Comparison of ENCODE assay signal across 8 cellular contexts in genomic region chr13:95660981-95661581, GRCh38. TPM values are rescaled to one million over a fixed set of nuclear protein-coding genes. Genes with fewer than 3 reads are reported as not detected.
DNase-seq lines count a peak whose midpoint lies in the region; ATAC-seq and TF ChIP-seq lines count a peak whose summit lies in the region.
"Had no signal": no experiment of that assay in that cellular context is flagged by ENCODE, and none has a peak within 500 bp of the region (broad histone marks: within the 10 kb centered on the region; RNA-seq: fewer than 3 reads in every experiment).

No MANE protein-coding gene starts in this region.

- H3K27ac Mint-ChIP-seq in glutamatergic neuron (ENCODE audit: unreplicated experiment): no peak overlapping the region

- no peaks in the 10 kb centered on the region for H3K9me3 ChIP-seq in Karpas-422 (ENCODE audit: low read length)
- H3K9me3 ChIP-seq: neutrophil had no signal

- H3K27me3 Mint-ChIP-seq in glutamatergic neuron (ENCODE audit: unreplicated experiment): peaks cover 2% of the 10 kb centered on the region

- no peaks in the 10 kb centered on the region for H3K36me3 ChIP-seq in Karpas-422 (ENCODE audit: insufficient read depth, low read length)
- H3K36me3 ChIP-seq: neutrophil had no signal

- no peaks in the 10 kb centered on the region for H3K4me1 ChIP-seq in Karpas-422 (ENCODE audit: low read length)

- ATAC-seq in HG02885 (IDR thresholded peaks at IDR 0.05; ENCODE audit: poor library complexity, unreplicated experiment): no peak
- ATAC-seq in GM21447 (IDR thresholded peaks at IDR 0.05; ENCODE audit: unreplicated experiment): no peak

- H3K4me2 ChIP-seq in Karpas-422 (ENCODE audit: low read depth, low read length, poor library complexity, severe bottlenecking): no peak overlapping the region

- no peaks in the 10 kb centered on the region for H4K20me1 ChIP-seq in Karpas-422 (ENCODE audit: insufficient read depth, low read depth, low read length)

- H3K4me3 ChIP-seq in Karpas-422 (ENCODE audit: low read length): no peak overlapping the region

- peak; percentile 83 for TF ChIP-seq CTCF in glutamatergic neuron (IDR thresholded peaks at IDR 0.05; ENCODE audit: partially characterized antibody, unreplicated experiment)

- no peaks in the 10 kb centered on the region for H3K27me3 ChIP-seq in Karpas-422 (ENCODE audit: low read length)
- H3K27me3 ChIP-seq: neutrophil had no signal

- no peaks in the 10 kb centered on the region for H3K9me3 Mint-ChIP-seq in glutamatergic neuron (ENCODE audit: unreplicated experiment)

- H3K4me1 Mint-ChIP-seq in glutamatergic neuron (ENCODE audit: low read depth, unreplicated experiment): no peaks in the 10 kb centered on the region

- no peaks in the 10 kb centered on the region for H3K36me3 Mint-ChIP-seq in glutamatergic neuron (ENCODE audit: unreplicated experiment)

- DNase-seq in ELR (ENCODE audit: low read depth) (peak; percentile 80), Karpas-422 (peak; percentile 84), SKM-1 treated with dmso at 0.1 percent for 144 hours (lab: John Stamatoyannopoulos, UW; ENCODE audit: unreplicated experiment) (peak; percentile 16), glutamatergic neuron (no peak), hippocampal formation (lab: John Stamatoyannopoulos, UW) (no peak)

- H3K4me3 Mint-ChIP-seq in glutamatergic neuron (ENCODE audit: unreplicated experiment): no peak overlapping the region

- H2AFZ ChIP-seq in Karpas-422 (ENCODE audit: low read length): no peak overlapping the region

- no peak overlapping the region for H3K9ac ChIP-seq in Karpas-422 (ENCODE audit: low read length)

- H3K27ac ChIP-seq in Karpas-422 (ENCODE audit: low read length): no peak overlapping the region
- H3K27ac ChIP-seq: neutrophil had no signal

- H3K79me2 ChIP-seq in Karpas-422 (ENCODE audit: low read length): no peaks in the 10 kb centered on the region

- no peaks in the 10 kb centered on the region for H3K9me2 ChIP-seq in Karpas-422 (replicated peaks; ENCODE audit: insufficient read depth, low read length)

RNA-seq across cellular contexts. Expression of gene DNAJC3, which starts 15.9 kb away (rescaled TPM):
- total RNA-seq in Karpas-422 (2014; rRNA removed; shearing (Covaris generic); ENCODE audit: low replicate concordance): 12.0 and 19.7 TPM in 2 replicates
- 9.5 TPM for total RNA-seq in glutamatergic neuron (ENCODE audit: unreplicated experiment)

RNA-seq across cellular contexts. Expression of gene DZIP1, which starts 16.6 kb away (rescaled TPM):
- not detected in 2 replicates for total RNA-seq in Karpas-422 (2014; rRNA removed; shearing (Covaris generic); ENCODE audit: low replicate concordance)
- 18.1 TPM for total RNA-seq in glutamatergic neuron (ENCODE audit: unreplicated experiment)

Comparison
In these comparisons a context has a peak if more than half of its experiments do, and no peak if none do; other contexts are left out.
1. DNase-seq: peak in ELR (single experiment), Karpas-422 (single experiment) and SKM-1 treated with dmso at 0.1 percent for 144 hours (single experiment); none in glutamatergic neuron (single experiment) and hippocampal formation (0 of 2).
2. RNA of gene DZIP1, which starts 16.6 kb away (total RNA-seq): 18.1 TPM in glutamatergic neuron (single experiment); not detected in Karpas-422; every median in the first group is over 10 times any median in the second.